13 cellular contexts compared by ENCODE assay signal in genomic region chr7:2114052-2114451, GRCh38.
DNase-seq lines count a peak whose midpoint lies in the region; ATAC-seq and TF ChIP-seq lines count a peak whose summit lies in the region.
"Had no signal": no experiment of that assay in that cellular context is flagged by ENCODE, and none has a peak within 500 bp of the region (broad histone marks: within the 10 kb centered on the region; RNA-seq: fewer than 3 reads in every experiment).

No MANE protein-coding gene starts in this region.

- no peak overlapping the region for H3K23ac ChIP-seq in trophoblast cell (ENCODE audit: low read length)

- peaks cover 5% of the 10 kb centered on the region for H3K79me1 ChIP-seq in trophoblast cell (ENCODE audit: low read length)

- no peak overlapping the region for H3K4ac ChIP-seq in trophoblast cell (ENCODE audit: low read depth, low read length)

- peak; percentile 20 for DNase-seq in Caki2 (ENCODE audit: low read depth)
- DNase-seq in NCI-H226 = peak; percentile 73
- peak; percentile 52 to 80 for DNase-seq in dermis microvascular lymphatic vessel endothelial cell (ENCODE audit: low read depth in 2 of 2)
- peak; percentile 49 to 76 for DNase-seq in trophoblast cell
- DNase-seq in erythroblast (lab: John Stamatoyannopoulos, UW) = no peak
- DNase-seq in sciatic nerve (ENCODE audit: low spot score) = no peak
- DNase-seq in stimulated activated CD4-positive, alpha-beta T cell treated with anti-CD3 and anti-CD28 coated beads, Interleukin-12 subunit alpha, Interleukin-12 subunit beta, amount 100 ng/mL, for 4 hours = no peak
- DNase-seq in activated CD4-positive, alpha-beta T cell treated with anti-CD3 and anti-CD28 coated beads for 4 hours = no peak
- DNase-seq: Calu3, immature natural killer cell, NCI-H2171, OCI-M1 had no signal

- no peak for ATAC-seq in sciatic nerve
- ATAC-seq: GM12878 had no signal

- no peak overlapping the region for H2BK120ac ChIP-seq in trophoblast cell (ENCODE audit: insufficient read depth, low read length, poor library complexity)

- H3K4me3 ChIP-seq in trophoblast cell (ENCODE audit: low read depth, low read length) = no peak overlapping the region
- H3K4me3 ChIP-seq: GM12878 had no signal

- H2AK5ac ChIP-seq in trophoblast cell (ENCODE audit: low read length) = peak overlapping the region; percentile 16

- intact Hi-C loops in sciatic nerve (cut with DNase I) = no loop called here

- no peaks in the 10 kb centered on the region for H3K9me3 ChIP-seq in trophoblast cell (ENCODE audit: insufficient read depth, low read depth, low read length)

- H3K27me3 ChIP-seq in trophoblast cell (ENCODE audit: insufficient read depth, low read length) = no peaks in the 10 kb centered on the region

- H3K36me3 ChIP-seq in trophoblast cell (ENCODE audit: control insufficient read depth in 1 of 2, insufficient read depth in 2 of 2, low read length in 2 of 2) = peaks cover 0 to 3% of the 10 kb centered on the region in 2 experiments

- no CpG with 5 or more reads among the region's 14 CpGs for WGBS in trophoblast cell (ENCODE audit: extremely low coverage, insufficient coverage, insufficient read length)

- peak overlapping the region; percentile 16 for H4K91ac ChIP-seq in trophoblast cell (ENCODE audit: low read depth, low read length)

- peak overlapping the region; percentile 11 for H3K18ac ChIP-seq in trophoblast cell (ENCODE audit: low read length)

- peak overlapping the region; percentile 3 for H4K8ac ChIP-seq in trophoblast cell (ENCODE audit: low read depth, low read length)

- H3K4me2 ChIP-seq in trophoblast cell (ENCODE audit: low read length) = no peak overlapping the region

- in situ Hi-C loops in Caki2 (cut with HindIII; ENCODE audit: low pct_unique_long_range_greater_than_20kb, low sequenced_read_pairs) = no loop called here

- no peak overlapping the region for H3K9ac ChIP-seq in trophoblast cell (ENCODE audit: low read length)

- H2BK12ac ChIP-seq in trophoblast cell (ENCODE audit: low read length) = peak overlapping the region; percentile 3

- H3K4me1 ChIP-seq in trophoblast cell (ENCODE audit: control insufficient read depth in 1 of 2, insufficient read depth in 2 of 2, low read length in 2 of 2) = peaks cover 31 to 33% of the 10 kb centered on the region in 2 experiments

- H3K14ac ChIP-seq in trophoblast cell (ENCODE audit: low read length) = no peak overlapping the region

- no peak overlapping the region for H4K12ac ChIP-seq in trophoblast cell (ENCODE audit: low read depth, low read length)

- peaks cover 2% of the 10 kb centered on the region for H3K79me2 ChIP-seq in trophoblast cell (ENCODE audit: control insufficient read depth, insufficient read depth, low read length, poor library complexity)

- TF ChIP-seq POLR2A in erythroblast (IDR thresholded peaks at IDR 0.05; ENCODE audit: low read length) = no peak

- H2BK5ac ChIP-seq in trophoblast cell (ENCODE audit: low read depth, low read length, poor library complexity) = no peak overlapping the region

- H3K27ac ChIP-seq in trophoblast cell (ENCODE audit: low read depth, low read length) = peak overlapping the region; percentile 16

- H2AFZ ChIP-seq in trophoblast cell (ENCODE audit: insufficient read depth, low read length, poor library complexity) = no peak overlapping the region

Comparison
In these comparisons a context has a peak if more than half of its experiments do, and no peak if none do; other contexts are left out.
1. DNase-seq: peak in Caki2 (single experiment), NCI-H226 (single experiment), dermis microvascular lymphatic vessel endothelial cell (2 of 2) and trophoblast cell (2 of 2); none in erythroblast (0 of 2), sciatic nerve (single experiment), stimulated activated CD4-positive, alpha-beta T cell treated with anti-CD3 and anti-CD28 coated beads, Interleukin-12 subunit alpha, Interleukin-12 subunit beta, amount 100 ng/mL, for 4 hours (single experiment) and activated CD4-positive, alpha-beta T cell treated with anti-CD3 and anti-CD28 coated beads for 4 hours (0 of 2).